1 cellular context compared by ENCODE assay signal in genomic region chr5:56910123-56910951, GRCh38.
TF ChIP-seq lines count a peak whose summit lies in the region.

No MANE protein-coding gene starts in this region.

TF ChIP-seq in K562, 482 proteins besides CTCF, POLR2A, EP300 and RAD21 (continued from another document and continues in another):
- TF ChIP-seq SMARCA4 (IDR thresholded peaks at IDR 0.05), result no peak; the same call in 1 of the 2 replicates
- TF ChIP-seq CC2D1A (IDR thresholded peaks at IDR 0.05), result no peak
- TF ChIP-seq DDX20 (tag; IDR thresholded peaks at IDR 0.05; ENCODE audit: low read depth), result no peak
- no peak for TF ChIP-seq XRCC3 (IDR thresholded peaks at IDR 0.05)
- no peak for TF ChIP-seq ZNF785 (CRISPR knock-in tag; IDR thresholded peaks at IDR 0.05)
- TF ChIP-seq, protein P1, sequence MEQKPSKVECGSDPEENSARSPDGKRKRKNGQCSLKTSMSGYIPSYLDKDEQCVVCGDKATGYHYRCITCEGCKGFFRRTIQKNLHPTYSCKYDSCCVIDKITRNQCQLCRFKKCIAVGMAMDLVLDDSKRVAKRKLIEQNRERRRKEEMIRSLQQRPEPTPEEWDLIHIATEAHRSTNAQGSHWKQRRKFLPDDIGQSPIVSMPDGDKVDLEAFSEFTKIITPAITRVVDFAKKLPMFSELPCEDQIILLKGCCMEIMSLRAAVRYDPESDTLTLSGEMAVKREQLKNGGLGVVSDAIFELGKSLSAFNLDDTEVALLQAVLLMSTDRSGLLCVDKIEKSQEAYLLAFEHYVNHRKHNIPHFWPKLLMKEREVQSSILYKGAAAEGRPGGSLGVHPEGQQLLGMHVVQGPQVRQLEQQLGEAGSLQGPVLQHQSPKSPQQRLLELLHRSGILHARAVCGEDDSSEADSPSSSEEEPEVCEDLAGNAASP (IDR thresholded peaks at IDR 0.05), result no peak
- TF ChIP-seq HBP1 (CRISPR knock-in tag; IDR thresholded peaks at IDR 0.05), result 0 out of 2 replicates have a peak, but pooled peaks have one; percentile 34
- no peak for TF ChIP-seq SAFB (IDR thresholded peaks at IDR 0.05; ENCODE audit: borderline replicate concordance, low read depth, low read length)
- 0 out of 2 replicates have a peak, but pooled peaks have one; percentile 70 for TF ChIP-seq ZNF589 (CRISPR knock-in tag; IDR thresholded peaks at IDR 0.05; ENCODE audit: low read depth)
- 0 out of 2 replicates have a peak, but pooled peaks have one; percentile 27 for TF ChIP-seq MIER1 (IDR thresholded peaks at IDR 0.05; ENCODE audit: low read depth)
- no peak for TF ChIP-seq ARID2 (IDR thresholded peaks at IDR 0.05)
- TF ChIP-seq ZBTB11 (CRISPR knock-in tag; IDR thresholded peaks at IDR 0.05), result peak in 1 of 3 experiments; percentile 67; a peak in 3 of 6 replicates
- no peak for TF ChIP-seq TEAD2 (tag; IDR thresholded peaks at IDR 0.05)
- peak in 1 of 2 experiments; percentile 43 for TF ChIP-seq AFF1 (IDR thresholded peaks at IDR 0.05; ENCODE audit: low read depth in 1 of 2, partially characterized antibody in 2 of 2)
- TF ChIP-seq, protein P2, sequence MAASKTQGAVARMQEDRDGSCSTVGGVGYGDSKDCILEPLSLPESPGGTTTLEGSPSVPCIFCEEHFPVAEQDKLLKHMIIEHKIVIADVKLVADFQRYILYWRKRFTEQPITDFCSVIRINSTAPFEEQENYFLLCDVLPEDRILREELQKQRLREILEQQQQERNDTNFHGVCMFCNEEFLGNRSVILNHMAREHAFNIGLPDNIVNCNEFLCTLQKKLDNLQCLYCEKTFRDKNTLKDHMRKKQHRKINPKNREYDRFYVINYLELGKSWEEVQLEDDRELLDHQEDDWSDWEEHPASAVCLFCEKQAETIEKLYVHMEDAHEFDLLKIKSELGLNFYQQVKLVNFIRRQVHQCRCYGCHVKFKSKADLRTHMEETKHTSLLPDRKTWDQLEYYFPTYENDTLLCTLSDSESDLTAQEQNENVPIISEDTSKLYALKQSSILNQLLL (CRISPR knock-in tag; IDR thresholded peaks at IDR 0.05; ENCODE audit: borderline replicate concordance), result no peak
- no peak for TF ChIP-seq ILF3 (IDR thresholded peaks at IDR 0.05; ENCODE audit: borderline replicate concordance)
- TF ChIP-seq, protein P3, sequence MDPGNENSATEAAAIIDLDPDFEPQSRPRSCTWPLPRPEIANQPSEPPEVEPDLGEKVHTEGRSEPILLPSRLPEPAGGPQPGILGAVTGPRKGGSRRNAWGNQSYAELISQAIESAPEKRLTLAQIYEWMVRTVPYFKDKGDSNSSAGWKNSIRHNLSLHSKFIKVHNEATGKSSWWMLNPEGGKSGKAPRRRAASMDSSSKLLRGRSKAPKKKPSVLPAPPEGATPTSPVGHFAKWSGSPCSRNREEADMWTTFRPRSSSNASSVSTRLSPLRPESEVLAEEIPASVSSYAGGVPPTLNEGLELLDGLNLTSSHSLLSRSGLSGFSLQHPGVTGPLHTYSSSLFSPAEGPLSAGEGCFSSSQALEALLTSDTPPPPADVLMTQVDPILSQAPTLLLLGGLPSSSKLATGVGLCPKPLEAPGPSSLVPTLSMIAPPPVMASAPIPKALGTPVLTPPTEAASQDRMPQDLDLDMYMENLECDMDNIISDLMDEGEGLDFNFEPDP (CRISPR knock-in tag; IDR thresholded peaks at IDR 0.05), result no peak
- TF ChIP-seq ZKSCAN1 (IDR thresholded peaks at IDR 0.05; ENCODE audit: low read depth, low read length), result no peak
- TF ChIP-seq NFE2 (IDR thresholded peaks at IDR 0.05; ENCODE audit: low read depth), result no peak
- TF ChIP-seq POLR3G (IDR thresholded peaks at IDR 0.05; ENCODE audit: extremely low read depth, insufficient read length, insufficient replicate concordance), result no peak
- TF ChIP-seq, protein P4, sequence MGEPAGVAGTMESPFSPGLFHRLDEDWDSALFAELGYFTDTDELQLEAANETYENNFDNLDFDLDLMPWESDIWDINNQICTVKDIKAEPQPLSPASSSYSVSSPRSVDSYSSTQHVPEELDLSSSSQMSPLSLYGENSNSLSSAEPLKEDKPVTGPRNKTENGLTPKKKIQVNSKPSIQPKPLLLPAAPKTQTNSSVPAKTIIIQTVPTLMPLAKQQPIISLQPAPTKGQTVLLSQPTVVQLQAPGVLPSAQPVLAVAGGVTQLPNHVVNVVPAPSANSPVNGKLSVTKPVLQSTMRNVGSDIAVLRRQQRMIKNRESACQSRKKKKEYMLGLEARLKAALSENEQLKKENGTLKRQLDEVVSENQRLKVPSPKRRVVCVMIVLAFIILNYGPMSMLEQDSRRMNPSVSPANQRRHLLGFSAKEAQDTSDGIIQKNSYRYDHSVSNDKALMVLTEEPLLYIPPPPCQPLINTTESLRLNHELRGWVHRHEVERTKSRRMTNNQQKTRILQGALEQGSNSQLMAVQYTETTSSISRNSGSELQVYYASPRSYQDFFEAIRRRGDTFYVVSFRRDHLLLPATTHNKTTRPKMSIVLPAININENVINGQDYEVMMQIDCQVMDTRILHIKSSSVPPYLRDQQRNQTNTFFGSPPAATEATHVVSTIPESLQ (CRISPR knock-in tag; IDR thresholded peaks at IDR 0.05), result no peak
- no peak for TF ChIP-seq RFX7 (CRISPR knock-in tag; IDR thresholded peaks at IDR 0.05)
- no peak for TF ChIP-seq ETV6 (IDR thresholded peaks at IDR 0.05; ENCODE audit: borderline replicate concordance in 1 of 2, low read depth in 2 of 2, low read length in 1 of 2)
- no peak for TF ChIP-seq ETV6 (CRISPR knock-in tag; IDR thresholded peaks at IDR 0.05; ENCODE audit: borderline replicate concordance)
- TF ChIP-seq, protein P5, sequence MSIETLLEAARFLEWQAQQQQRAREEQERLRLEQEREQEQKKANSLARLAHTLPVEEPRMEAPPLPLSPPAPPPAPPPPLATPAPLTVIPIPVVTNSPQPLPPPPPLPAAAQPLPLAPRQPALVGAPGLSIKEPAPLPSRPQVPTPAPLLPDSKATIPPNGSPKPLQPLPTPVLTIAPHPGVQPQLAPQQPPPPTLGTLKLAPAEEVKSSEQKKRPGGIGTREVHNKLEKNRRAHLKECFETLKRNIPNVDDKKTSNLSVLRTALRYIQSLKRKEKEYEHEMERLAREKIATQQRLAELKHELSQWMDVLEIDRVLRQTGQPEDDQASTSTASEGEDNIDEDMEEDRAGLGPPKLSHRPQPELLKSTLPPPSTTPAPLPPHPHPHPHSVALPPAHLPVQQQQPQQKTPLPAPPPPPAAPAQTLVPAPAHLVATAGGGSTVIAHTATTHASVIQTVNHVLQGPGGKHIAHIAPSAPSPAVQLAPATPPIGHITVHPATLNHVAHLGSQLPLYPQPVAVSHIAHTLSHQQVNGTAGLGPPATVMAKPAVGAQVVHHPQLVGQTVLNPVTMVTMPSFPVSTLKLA (conservative IDR thresholded peaks at IDR 0.05), result peak; percentile 79 to 85
- TF ChIP-seq MCM3 (IDR thresholded peaks at IDR 0.05), result no peak
- no peak for TF ChIP-seq ZNF408 (CRISPR knock-in tag; IDR thresholded peaks at IDR 0.05; ENCODE audit: low read depth)
- TF ChIP-seq BRF1 (IDR thresholded peaks at IDR 0.05; ENCODE audit: borderline replicate concordance, extremely low read depth, insufficient read length), result no peak
- no peak for TF ChIP-seq SRSF7 (optimal IDR thresholded peaks at IDR 0.05; ENCODE audit: low read depth, low read length)
- no peak for TF ChIP-seq MCM2 (IDR thresholded peaks at IDR 0.05; ENCODE audit: low read depth)
- no peak for TF ChIP-seq ZNF124 (CRISPR knock-in tag; IDR thresholded peaks at IDR 0.05)
- TF ChIP-seq, protein P6, sequence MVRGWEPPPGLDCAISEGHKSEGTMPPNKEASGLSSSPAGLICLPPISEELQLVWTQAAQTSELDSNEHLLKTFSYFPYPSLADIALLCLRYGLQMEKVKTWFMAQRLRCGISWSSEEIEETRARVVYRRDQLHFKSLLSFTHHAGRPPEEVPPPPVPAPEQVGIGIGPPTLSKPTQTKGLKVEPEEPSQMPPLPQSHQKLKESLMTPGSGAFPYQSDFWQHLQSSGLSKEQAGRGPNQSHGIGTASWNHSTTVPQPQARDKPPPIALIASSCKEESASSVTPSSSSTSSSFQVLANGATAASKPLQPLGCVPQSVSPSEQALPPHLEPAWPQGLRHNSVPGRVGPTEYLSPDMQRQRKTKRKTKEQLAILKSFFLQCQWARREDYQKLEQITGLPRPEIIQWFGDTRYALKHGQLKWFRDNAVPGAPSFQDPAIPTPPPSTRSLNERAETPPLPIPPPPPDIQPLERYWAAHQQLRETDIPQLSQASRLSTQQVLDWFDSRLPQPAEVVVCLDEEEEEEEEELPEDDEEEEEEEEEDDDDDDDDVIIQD (CRISPR knock-in tag; IDR thresholded peaks at IDR 0.05), result no peak
- TF ChIP-seq GABPB1 (CRISPR knock-in tag; IDR thresholded peaks at IDR 0.05), result no peak
- TF ChIP-seq, protein P7, sequence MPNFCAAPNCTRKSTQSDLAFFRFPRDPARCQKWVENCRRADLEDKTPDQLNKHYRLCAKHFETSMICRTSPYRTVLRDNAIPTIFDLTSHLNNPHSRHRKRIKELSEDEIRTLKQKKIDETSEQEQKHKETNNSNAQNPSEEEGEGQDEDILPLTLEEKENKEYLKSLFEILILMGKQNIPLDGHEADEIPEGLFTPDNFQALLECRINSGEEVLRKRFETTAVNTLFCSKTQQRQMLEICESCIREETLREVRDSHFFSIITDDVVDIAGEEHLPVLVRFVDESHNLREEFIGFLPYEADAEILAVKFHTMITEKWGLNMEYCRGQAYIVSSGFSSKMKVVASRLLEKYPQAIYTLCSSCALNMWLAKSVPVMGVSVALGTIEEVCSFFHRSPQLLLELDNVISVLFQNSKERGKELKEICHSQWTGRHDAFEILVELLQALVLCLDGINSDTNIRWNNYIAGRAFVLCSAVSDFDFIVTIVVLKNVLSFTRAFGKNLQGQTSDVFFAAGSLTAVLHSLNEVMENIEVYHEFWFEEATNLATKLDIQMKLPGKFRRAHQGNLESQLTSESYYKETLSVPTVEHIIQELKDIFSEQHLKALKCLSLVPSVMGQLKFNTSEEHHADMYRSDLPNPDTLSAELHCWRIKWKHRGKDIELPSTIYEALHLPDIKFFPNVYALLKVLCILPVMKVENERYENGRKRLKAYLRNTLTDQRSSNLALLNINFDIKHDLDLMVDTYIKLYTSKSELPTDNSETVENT (CRISPR knock-in tag; IDR thresholded peaks at IDR 0.05), result no peak
- TF ChIP-seq ZNF584 (CRISPR knock-in tag; IDR thresholded peaks at IDR 0.05; ENCODE audit: low read depth), result no peak
- no peak for TF ChIP-seq ZNF354B (CRISPR knock-in tag; IDR thresholded peaks at IDR 0.05)
- TF ChIP-seq TEAD1 (CRISPR knock-in tag; IDR thresholded peaks at IDR 0.05), result no peak
- no peak for TF ChIP-seq GATA2 (CRISPR knock-in tag; IDR thresholded peaks at IDR 0.05)
